ENCODE assay signal across 2 cellular contexts in the genomic region with DNA sequence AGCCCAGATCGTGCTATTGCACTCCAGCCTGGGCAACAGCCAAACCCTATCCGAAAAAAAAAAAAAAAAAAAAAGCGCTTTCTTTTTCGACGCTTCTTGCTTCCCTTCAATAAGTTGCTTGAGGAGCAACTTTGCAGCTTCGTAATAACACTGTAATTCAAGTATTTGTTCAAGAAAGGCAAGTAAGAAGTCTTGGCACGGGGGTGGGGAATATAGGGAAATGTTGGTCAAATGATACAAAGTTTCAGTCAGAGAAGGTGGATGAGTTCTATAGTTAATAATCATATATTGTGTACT.
TF ChIP-seq lines count a peak whose summit lies in the region.

No MANE protein-coding gene starts in this region.

TF ChIP-seq in A549, 52 proteins besides CTCF, POLR2A, EP300 and RAD21:
- no peak for TF ChIP-seq HOXB5 (CRISPR knock-in tag; IDR thresholded peaks at IDR 0.05)
- no peak for TF ChIP-seq MYC (IDR thresholded peaks at IDR 0.05; ENCODE audit: borderline replicate concordance, low read length)
- TF ChIP-seq, protein P1, sequence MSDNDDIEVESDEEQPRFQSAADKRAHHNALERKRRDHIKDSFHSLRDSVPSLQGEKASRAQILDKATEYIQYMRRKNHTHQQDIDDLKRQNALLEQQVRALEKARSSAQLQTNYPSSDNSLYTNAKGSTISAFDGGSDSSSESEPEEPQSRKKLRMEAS (IDR thresholded peaks at IDR 0.05) = no peak
- no peak for TF ChIP-seq NR3C1 (IDR thresholded peaks at IDR 0.05)
- TF ChIP-seq CHD4 (IDR thresholded peaks at IDR 0.05; ENCODE audit: borderline replicate concordance) = no peak
- no peak for TF ChIP-seq FOSB (CRISPR knock-in tag; IDR thresholded peaks at IDR 0.05)
- TF ChIP-seq POLR2AphosphoS2 (conservative IDR thresholded peaks at IDR 0.05; ENCODE audit: low read length) = no peak
TF ChIP-seq in A549: peak in this region for 0.

TF ChIP-seq in IMR-90, 13 proteins besides CTCF, POLR2A, EP300 and RAD21:
- TF ChIP-seq CEBPB (IDR thresholded peaks at IDR 0.05; ENCODE audit: low read depth, low read length) = no peak
